In genomic region chr9:27511771-27512170, GRCh38 we compare ENCODE assay signal across 22 cellular contexts. TPM values are rescaled to one million over a fixed set of nuclear protein-coding genes. Genes with fewer than 3 reads are reported as not detected.
DNase-seq lines count a peak whose midpoint lies in the region; ATAC-seq, FAIRE-seq and TF ChIP-seq lines count a peak whose summit lies in the region.
"Had no signal": no experiment of that assay in that cellular context is flagged by ENCODE, and none has a peak within 500 bp of the region (broad histone marks: within the 10 kb centered on the region; RNA-seq: fewer than 3 reads in every experiment).

No MANE protein-coding gene starts in this region.

- H2BK5ac ChIP-seq in H1 (ENCODE audit: low read depth, low read length) = no peak overlapping the region
- H2BK5ac ChIP-seq in neuronal stem cell (ENCODE audit: low read length) = no peak overlapping the region

- 82% methylated on average over 2 of the region's 2 CpGs; no CpG with 5 or more reads in 1 of the 2 experiments for WGBS in H1 (ENCODE audit: extremely low coverage in 1 of 2, insufficient coverage in 1 of 2, insufficient read length in 1 of 2, insufficient replicate concordance in 2 of 2, low coverage in 1 of 2, low lambda C conversion rate in 2 of 2, missing lambda C conversion rate in 1 of 2), 2 experiments
- WGBS in neuronal stem cell (ENCODE audit: extremely low coverage in 2 of 2, insufficient read length in 2 of 2, insufficient replicate concordance in 1 of 2), 2 donors = no CpG with 5 or more reads among the region's 2 CpGs

- H3K18ac ChIP-seq in H1 (ENCODE audit: extremely low read depth, low read length) (no peak overlapping the region), neuronal stem cell (ENCODE audit: low read length) (no peak overlapping the region)

- no peak for DNase-seq in RWPE2 (ENCODE audit: low spot score)
- DNase-seq in H1 (ENCODE audit: low read depth in 1 of 2, low spot score in 2 of 2) = no peak
- DNase-seq in neuronal stem cell (ENCODE audit: low spot score) = no peak
- DNase-seq in GDM1 (lab: John Stamatoyannopoulos, UW) = no peak
- no peak for DNase-seq in GM20000 (ENCODE audit: low spot score)
- DNase-seq: ACHN; BE2C; C1 segment of cervical spinal cord; CD4-positive, CD25-positive, alpha-beta regulatory T cell; CD8-positive, alpha-beta memory T cell; COR-L47; DMS 273 treated with DMSO at 0.1 percent for 48 hours; DMS53; GOT3; H9; KG1 had no signal

- no peak for TF ChIP-seq EP300 in H1 (IDR thresholded peaks at IDR 0.05; ENCODE audit: borderline replicate concordance in 1 of 2, low read depth in 2 of 2, low read length in 2 of 2)

- H3K23ac ChIP-seq in H1 (ENCODE audit: insufficient read length) = no peak overlapping the region
- no peak overlapping the region for H3K23ac ChIP-seq in neuronal stem cell (ENCODE audit: low read depth, low read length, poor library complexity)

- TF ChIP-seq POLR2A in H1 (IDR thresholded peaks at IDR 0.05; ENCODE audit: control extremely low read depth in 1 of 2, low read depth in 2 of 2, low read length in 2 of 2) = no peak

- no peak overlapping the region for H3K4me2 ChIP-seq in H1 (ENCODE audit: insufficient read depth in 1 of 2, low read depth in 2 of 2, low read length in 2 of 2)
- no peak overlapping the region for H3K4me2 ChIP-seq in neuronal stem cell (ENCODE audit: insufficient read depth, low read length, poor library complexity, severe bottlenecking)

- no peak for TF ChIP-seq RAD21 in H1 (IDR thresholded peaks at IDR 0.05 in 1 of 2, conservative IDR thresholded peaks at IDR 0.05 in 1 of 2; ENCODE audit: low read depth in 2 of 2, low read length in 2 of 2)

- ATAC-seq in RWPE2 (ENCODE audit: low read depth) = no peak
- ATAC-seq in HG02678 (IDR thresholded peaks at IDR 0.05; ENCODE audit: unreplicated experiment) = no peak

- no peaks in the 10 kb centered on the region for H3K27me3 ChIP-seq in RWPE2 (ENCODE audit: insufficient read depth, poor library complexity, severe bottlenecking)
- H3K27me3 ChIP-seq in H1 (replicated peaks in 1 of 4; ENCODE audit: control insufficient read depth in 3 of 4, extremely low read depth in 1 of 4, insufficient read depth in 3 of 4, low read length in 3 of 4) = no peaks in the 10 kb centered on the region
- H3K27me3 ChIP-seq in neuronal stem cell (ENCODE audit: control insufficient read depth in 3 of 3, insufficient read depth in 3 of 3, low read depth in 1 of 3, low read length in 3 of 3) = no peaks in the 10 kb centered on the region
- H3K27me3 ChIP-seq: BE2C had no signal

- no peak overlapping the region for H3K56ac ChIP-seq in H1 (replicated peaks; ENCODE audit: insufficient read length, low read depth, low read length)

- H3K36me3 ChIP-seq in RWPE2 (ENCODE audit: low read depth) = peaks cover 6% of the 10 kb centered on the region; the same call in 1 of the 2 replicates
- H3K36me3 ChIP-seq in H1 (ENCODE audit: control insufficient read depth in 2 of 4, insufficient read depth in 4 of 4, low read length in 3 of 4) = peaks cover 0 to 5% (median 0%) of the 10 kb centered on the region in 4 experiments; a peak in 1 of 8 replicates
- peaks cover 5 to 21% of the 10 kb centered on the region in 2 donors for H3K36me3 ChIP-seq in neuronal stem cell (replicated peaks in 1 of 2; ENCODE audit: control insufficient read depth in 2 of 2, insufficient read depth in 2 of 2, low read length in 2 of 2)
- H3K36me3 ChIP-seq: BE2C had no signal

- H4K5ac ChIP-seq in H1 (ENCODE audit: insufficient read length, low read depth, low read length) = no peak overlapping the region

- H3K4me1 ChIP-seq in RWPE2 (ENCODE audit: insufficient read depth, poor library complexity, severe bottlenecking) (peaks cover 12% of the 10 kb centered on the region), H1 (replicated peaks in 1 of 4; ENCODE audit: control insufficient read depth in 3 of 4, insufficient read depth in 4 of 4, low read length in 3 of 4) (no peaks in the 10 kb centered on the region), neuronal stem cell (ENCODE audit: control insufficient read depth in 2 of 2, insufficient read depth in 1 of 2, low read depth in 1 of 2, low read length in 2 of 2) (peaks cover 0 to 3% of the 10 kb centered on the region in 2 donors)
- H3K4me1 ChIP-seq: BE2C had no signal

- H2BK120ac ChIP-seq in H1 (replicated peaks; ENCODE audit: low read depth, low read length) = no peak overlapping the region
- H2BK120ac ChIP-seq in neuronal stem cell (ENCODE audit: low read depth, low read length) = no peak overlapping the region

- H3K9ac ChIP-seq in H1 (replicated peaks in 1 of 4; ENCODE audit: extremely low read depth in 1 of 4, low read depth in 3 of 4, low read length in 3 of 4) = no peak overlapping the region
- no peak overlapping the region for H3K9ac ChIP-seq in neuronal stem cell (ENCODE audit: low read depth, low read length, poor library complexity)

- H3K14ac ChIP-seq in H1 (ENCODE audit: insufficient read length) = no peak overlapping the region
- no peak overlapping the region for H3K14ac ChIP-seq in neuronal stem cell (ENCODE audit: low read length)

- H3K79me2 ChIP-seq in H1 (ENCODE audit: control insufficient read depth in 1 of 2, insufficient read depth in 2 of 2, low read length in 2 of 2) = peaks cover 0 to 20% of the 10 kb centered on the region in 2 experiments; a peak in 2 of 4 replicates

- POLR2A ChIA-PET in H1 (lab: Charles Lee; ENCODE audit: partially characterized antibody) = interaction anchor here (1.1 kb wide), 1 partner anchor 165 kb away, joined by 3 read pairs; no protein-coding TSS in a partner anchor

- H3K4me3 ChIP-seq in RWPE2 (ENCODE audit: severe bottlenecking) (no peak overlapping the region), H1 (ENCODE audit: extremely low read depth in 1 of 4, insufficient read depth in 2 of 4, low read depth in 3 of 4, low read length in 4 of 4) (no peak overlapping the region), neuronal stem cell (ENCODE audit: low read length in 2 of 2) (no peak overlapping the region)

- CTCF ChIA-PET in H1 (lab: Charles Lee; ENCODE audit: partially characterized antibody) = interaction anchor here (1.0 to 2.0 kb wide), 3 partner anchors 9 to 36 kb away, joined by 3 to 4 read pairs (median 4); no protein-coding TSS in a partner anchor

- H2AK5ac ChIP-seq in H1 (ENCODE audit: low read depth, low read length) (no peak overlapping the region), neuronal stem cell (ENCODE audit: low read depth, low read length) (no peak overlapping the region)

- no peak for TF ChIP-seq CTCF in RWPE2 (IDR thresholded peaks at IDR 0.05; ENCODE audit: poor library complexity, severe bottlenecking)
- TF ChIP-seq CTCF in H1 (IDR thresholded peaks at IDR 0.05; ENCODE audit: control extremely low read depth in 1 of 3, insufficient read depth in 1 of 3, low read depth in 1 of 3, low read length in 3 of 3) = no peak
- no peak for TF ChIP-seq CTCF in GM20000 (IDR thresholded peaks at IDR 0.05; ENCODE audit: extremely low read depth, missing control alignments)

- H4K91ac ChIP-seq in H1 (replicated peaks; ENCODE audit: insufficient read length, low read length) = no peak overlapping the region
- H4K91ac ChIP-seq in neuronal stem cell (ENCODE audit: low read depth, low read length, poor library complexity) = peak overlapping the region; percentile 42

- H2AFZ ChIP-seq in H1 (ENCODE audit: low read length) (no peak overlapping the region), neuronal stem cell (ENCODE audit: low read length) (no peak overlapping the region)

- H3K23me2 ChIP-seq in H1 (ENCODE audit: low read depth, low read length) = no peaks in the 10 kb centered on the region

- H3K27ac ChIP-seq in RWPE2 (ENCODE audit: poor library complexity, severe bottlenecking) (peak overlapping the region; percentile 100), H1 (ENCODE audit: low read depth, low read length) (no peak overlapping the region), neuronal stem cell (replicated peaks; ENCODE audit: low read length) (no peak overlapping the region)
- H3K27ac ChIP-seq: HL-60 had no signal

- H3K4ac ChIP-seq in H1 (replicated peaks; ENCODE audit: insufficient read length, low read depth, low read length) (no peak overlapping the region), neuronal stem cell (ENCODE audit: low read length) (peak overlapping the region; percentile 43)

- no peak for FAIRE-seq in H1 (lab: Jason Lieb, UNC)
- FAIRE-seq: G401.6, GM12892, GM18507 had no signal

- no peak overlapping the region for H2BK20ac ChIP-seq in H1 (ENCODE audit: low read length)

- no peak overlapping the region for H2BK15ac ChIP-seq in H1 (ENCODE audit: low read length)
- H2BK15ac ChIP-seq in neuronal stem cell (ENCODE audit: low read length) = no peak overlapping the region

- H2BK12ac ChIP-seq in H1 (ENCODE audit: low read depth, low read length) = no peak overlapping the region
- H2BK12ac ChIP-seq in neuronal stem cell (ENCODE audit: low read length) = no peak overlapping the region

- H4K8ac ChIP-seq in H1 (ENCODE audit: extremely low read depth, insufficient read depth, low read length) = no peak overlapping the region
- H4K8ac ChIP-seq in neuronal stem cell (ENCODE audit: low read depth, low read length) = no peak overlapping the region

- H3K79me1 ChIP-seq in H1 (ENCODE audit: low read depth, low read length) (no peaks in the 10 kb centered on the region), neuronal stem cell (ENCODE audit: low read depth, low read length) (peaks cover 5% of the 10 kb centered on the region)

- no peaks in the 10 kb centered on the region for H3K9me3 ChIP-seq in RWPE2 (ENCODE audit: severe bottlenecking)
- H3K9me3 ChIP-seq in H1 (ENCODE audit: insufficient read depth in 2 of 2, low read depth in 1 of 2, low read length in 1 of 2) = no peaks in the 10 kb centered on the region
- H3K9me3 ChIP-seq in neuronal stem cell (replicated peaks in 1 of 2; ENCODE audit: control insufficient read depth in 2 of 2, insufficient read depth in 1 of 2, low read depth in 1 of 2, low read length in 2 of 2) = peaks cover 1 to 2% of the 10 kb centered on the region in 2 donors
- H3K9me3 ChIP-seq: BE2C had no signal

- no peaks in the 10 kb centered on the region for H4K20me1 ChIP-seq in H1 (replicated peaks in 1 of 2; ENCODE audit: control insufficient read depth in 1 of 2, insufficient read depth in 2 of 2, low read length in 2 of 2)

RNA-seq across cellular contexts. Expression of gene IFNK, which starts 12.3 kb away (rescaled TPM):
- total RNA-seq in H1 (2021; fragmentation: NEBNext Ultra II Directional; extraction: Animal tissue kit (Norgen Biotek cat#: 25700)) = not detected in 2 replicates
- not detected in 2 replicates for polyA plus RNA-seq in H1 (2011; rRNA removed)
- polyA plus RNA-seq in H1 (2011; cell fraction: cytosol; rRNA removed) = not detected
- polyA plus RNA-seq in H1 (2011; cell fraction: nucleus; rRNA removed) = not detected
- polyA plus RNA-seq in H1 (2012, experiment 1 of 2) = 0.14 to 0.16 TPM in 2 of 4 replicates, not detected in the others
- not detected for polyA plus RNA-seq in H1 (2012, experiment 2 of 2)
- not detected for polyA plus RNA-seq in H1 (2013, experiment 1 of 2)
- polyA plus RNA-seq in H1 (2013, experiment 2 of 2) = not detected
- polyA minus RNA-seq in H1 (2011; rRNA and poly(A)+ RNA removed) = not detected in 2 replicates
- not detected for polyA minus RNA-seq in H1 (2011; cell fraction: cytosol; rRNA and poly(A)+ RNA removed)
- polyA minus RNA-seq in H1 (2011; cell fraction: nucleus; rRNA and poly(A)+ RNA removed) = not detected
- not detected for polyA plus RNA-seq in neuronal stem cell (2013, experiment 1 of 2)
- not detected for polyA plus RNA-seq in neuronal stem cell (2013, experiment 2 of 2)
- total RNA-seq: CD4-positive, CD25-positive, alpha-beta regulatory T cell; CD8-positive, alpha-beta memory T cell; H9; HT1080 had no signal
- polyA plus RNA-seq: CD4-positive, CD25-positive, alpha-beta regulatory T cell; CD8-positive, alpha-beta memory T cell had no signal

RNA-seq across cellular contexts. Expression of gene MOB3B, which starts 17.8 kb away (rescaled TPM):
- 14.9 and 16.1 TPM in 2 replicates for total RNA-seq in H1 (2021; fragmentation: NEBNext Ultra II Directional; extraction: Animal tissue kit (Norgen Biotek cat#: 25700))
- 6.9 and 12.7 TPM in 2 replicates for polyA plus RNA-seq in H1 (2011; rRNA removed)
- polyA plus RNA-seq in H1 (2011; cell fraction: cytosol; rRNA removed) = 8.9 TPM
- 5.2 TPM for polyA plus RNA-seq in H1 (2011; cell fraction: nucleus; rRNA removed)
- polyA plus RNA-seq in H1 (2012, experiment 1 of 2) = 9.6 to 12.9 TPM (median 10.4 TPM) in 4 replicates
- 5.1 TPM for polyA plus RNA-seq in H1 (2012, experiment 2 of 2)
- 13.6 TPM for polyA plus RNA-seq in H1 (2013, experiment 1 of 2)
- polyA plus RNA-seq in H1 (2013, experiment 2 of 2) = 14.4 TPM
- 29.0 and 38.6 TPM in 2 replicates for polyA minus RNA-seq in H1 (2011; rRNA and poly(A)+ RNA removed)
- polyA minus RNA-seq in H1 (2011; cell fraction: cytosol; rRNA and poly(A)+ RNA removed) = 10.9 TPM
- polyA minus RNA-seq in H1 (2011; cell fraction: nucleus; rRNA and poly(A)+ RNA removed) = 20.8 TPM
- 20.2 TPM for polyA plus RNA-seq in neuronal stem cell (2013, experiment 1 of 2)
- 20.9 TPM for polyA plus RNA-seq in neuronal stem cell (2013, experiment 2 of 2)
